Comparison of ENCODE assay signal across 9 cellular contexts in the genomic region with DNA sequence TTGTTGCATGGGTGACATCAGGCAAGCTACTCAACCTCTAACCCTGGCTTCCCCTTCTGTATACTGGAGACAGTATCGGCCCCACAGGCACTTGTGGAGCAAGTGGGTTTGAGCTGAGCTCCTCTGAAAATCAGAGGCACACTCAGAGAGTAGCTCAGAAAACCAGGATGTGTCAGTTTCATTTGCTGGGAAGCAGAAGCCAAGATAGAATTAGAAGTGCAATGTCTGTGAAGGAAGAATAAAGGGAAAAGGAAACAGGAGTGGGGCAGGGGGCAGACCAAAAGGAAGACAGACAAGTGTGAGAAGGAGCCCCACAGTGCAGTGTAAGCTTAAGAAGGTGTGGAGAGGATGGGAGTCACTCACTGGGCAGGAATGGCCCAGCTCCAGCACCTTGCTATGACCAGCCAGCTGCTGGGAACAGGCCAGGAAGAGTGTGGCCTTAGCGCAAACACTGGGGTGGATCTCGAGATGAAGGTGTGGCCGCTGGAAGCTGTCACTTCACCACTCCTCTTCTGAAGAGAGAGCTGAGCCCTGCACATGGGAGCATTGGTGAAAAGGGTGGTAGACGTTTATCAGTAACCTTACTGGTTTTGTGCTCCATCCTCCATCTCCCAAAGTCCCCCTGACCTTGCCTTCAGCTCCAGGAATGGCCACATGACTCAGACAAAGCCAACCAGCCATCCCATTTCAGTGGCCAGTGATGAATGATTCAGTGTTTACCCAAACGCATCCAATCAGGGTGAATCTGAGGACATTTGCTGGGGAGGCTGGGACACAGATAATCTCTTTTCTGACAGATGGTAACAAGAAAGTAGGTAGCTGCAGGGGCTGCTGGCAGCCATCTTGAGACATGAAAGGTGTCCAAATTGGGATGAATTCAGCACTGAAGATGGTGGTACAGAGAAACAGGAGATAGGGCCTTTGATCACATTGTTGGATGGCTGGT.
DNase-seq lines count a peak whose midpoint lies in the region; ATAC-seq and TF ChIP-seq lines count a peak whose summit lies in the region.
"Had no signal": no experiment of that assay in that cellular context is flagged by ENCODE, and none has a peak within 500 bp of the region (broad histone marks: within the 10 kb centered on the region; RNA-seq: fewer than 3 reads in every experiment).

No MANE protein-coding gene starts in this region.

- H3K4me3 ChIP-seq in SK-N-SH (ENCODE audit: low read depth in 2 of 2, low read length in 1 of 2): no peak overlapping the region
- H3K4me3 ChIP-seq in OCI-LY1 (ENCODE audit: low read depth, low read length, poor library complexity, severe bottlenecking): peak overlapping the region; percentile 55
- peak overlapping the region; percentile 79 to 80 for H3K4me3 ChIP-seq in neutrophil (ENCODE audit: low read depth in 1 of 2, low read length in 1 of 2)
- H3K4me3 ChIP-seq in HAP-1: no peak overlapping the region
- H3K4me3 ChIP-seq: lung had no signal

- H3K36me3 Mint-ChIP-seq in dendritic cell treated with granulocyte-macrophage colony-stimulating factor and Interleukin-4, amounts not matched to agents 40 ng/mL and 50 ng/mL, for 4 days (ENCODE audit: low read depth): no peaks in the 10 kb centered on the region

- H3K27ac Mint-ChIP-seq in dendritic cell treated with granulocyte-macrophage colony-stimulating factor and Interleukin-4, amounts not matched to agents 40 ng/mL and 50 ng/mL, for 4 days: no peak overlapping the region

- no peak overlapping the region for H3K27ac ChIP-seq in SK-N-SH (ENCODE audit: low read depth in 2 of 2, low read length in 1 of 2)
- no peak overlapping the region for H3K27ac ChIP-seq in OCI-LY1 (ENCODE audit: low read depth, low read length, poor library complexity, severe bottlenecking)
- H3K27ac ChIP-seq in neutrophil: no peak overlapping the region

- H3F3A ChIP-seq in SK-N-SH (replicated peaks; ENCODE audit: insufficient read depth): no peaks in the 10 kb centered on the region
- no peaks in the 10 kb centered on the region for H3F3A ChIP-seq in OCI-LY1 (ENCODE audit: insufficient read depth, low read length)

- POLR2A ChIA-PET in SK-N-SH (lab: Yijun Ruan, JAX): interaction anchor here (0.8 to 1.6 kb wide), 4 partner anchors 14 to 74 kb away, joined by 3 to 8 read pairs (median 4); no protein-coding TSS in a partner anchor

- DNase-seq in SK-N-SH (no peak), HAP-1 (ENCODE audit: low spot score in 2 of 2) (no peak), NCI-H2171 treated with DMSO at 0.1 percent for 48 hours (lab: John Stamatoyannopoulos, UW) (no peak), KBM-7 (no peak)

- H3K4me1 Mint-ChIP-seq in dendritic cell treated with granulocyte-macrophage colony-stimulating factor and Interleukin-4, amounts not matched to agents 40 ng/mL and 50 ng/mL, for 4 days (ENCODE audit: low read depth): peaks cover 14% of the 10 kb centered on the region

- 84% methylated on average over 6 of the region's 6 CpGs for WGBS in SK-N-SH (ENCODE audit: low lambda C conversion rate)

- CTCF ChIA-PET in SK-N-SH (lab: Yijun Ruan, JAX): interaction anchor here (1.1 to 1.9 kb wide), 6 partner anchors 19 to 1010 kb away, joined by 3 to 5 read pairs (median 4); no protein-coding TSS in a partner anchor

- intact Hi-C loops in dendritic cell treated with granulocyte-macrophage colony-stimulating factor and Interleukin-4, amounts not matched to agents 40 ng/mL and 50 ng/mL, for 4 days (cut with micrococcal nuclease): no loop called here

- in situ Hi-C loops in HAP-1 (cut with MboI; ENCODE audit: low sequenced_read_pairs): no loop called here
- in situ Hi-C loops in KBM-7 (cut with MboI; ENCODE audit: low pct_unique_long_range_greater_than_20kb, low sequenced_read_pairs): no loop called here

- no peak overlapping the region for H3K4me2 ChIP-seq in SK-N-SH
- H3K4me2 ChIP-seq in OCI-LY1 (ENCODE audit: low read length): peak overlapping the region; percentile 76; the same call in 1 of the 2 replicates

- H3K27me3 Mint-ChIP-seq in dendritic cell treated with granulocyte-macrophage colony-stimulating factor and Interleukin-4, amounts not matched to agents 40 ng/mL and 50 ng/mL, for 4 days: peaks cover 58% of the 10 kb centered on the region

- H2AFZ ChIP-seq in SK-N-SH (ENCODE audit: low read depth) (no peak overlapping the region), OCI-LY1 (ENCODE audit: low read length) (no peak overlapping the region)

- TF ChIP-seq RAD21 in SK-N-SH (IDR thresholded peaks at IDR 0.05; ENCODE audit: low read length): no peak

- no peaks in the 10 kb centered on the region for H3K79me2 ChIP-seq in SK-N-SH (ENCODE audit: insufficient read depth)
- H3K79me2 ChIP-seq in OCI-LY1 (ENCODE audit: insufficient read depth, low read length): no peaks in the 10 kb centered on the region

- H3K9me3 ChIP-seq in SK-N-SH (no peaks in the 10 kb centered on the region), OCI-LY1 (ENCODE audit: low read length) (no peaks in the 10 kb centered on the region; the same call in 1 of the 2 replicates), neutrophil (no peaks in the 10 kb centered on the region), HAP-1 (no peaks in the 10 kb centered on the region)

- TF ChIP-seq EP300 in SK-N-SH (IDR thresholded peaks at IDR 0.05; ENCODE audit: borderline replicate concordance in 1 of 2, low read depth in 1 of 2, low read length in 1 of 2): no peak

- H4K20me1 ChIP-seq in SK-N-SH (ENCODE audit: insufficient read depth) (no peaks in the 10 kb centered on the region), OCI-LY1 (ENCODE audit: insufficient read depth, low read length) (no peaks in the 10 kb centered on the region)

- no peak for TF ChIP-seq CTCF in SK-N-SH (IDR thresholded peaks at IDR 0.05)
- TF ChIP-seq CTCF in OCI-LY1 (IDR thresholded peaks at IDR 0.05; ENCODE audit: low read length): no peak
- TF ChIP-seq CTCF in neutrophil (IDR thresholded peaks at IDR 0.05): no peak

- H3K4me3 Mint-ChIP-seq in dendritic cell treated with granulocyte-macrophage colony-stimulating factor and Interleukin-4, amounts not matched to agents 40 ng/mL and 50 ng/mL, for 4 days: peak overlapping the region; percentile 63

- H3K4me1 ChIP-seq in SK-N-SH (ENCODE audit: control insufficient read depth in 1 of 2, insufficient read depth in 2 of 2, low read depth in 1 of 2, low read length in 1 of 2): peaks cover 0 to 14% of the 10 kb centered on the region in 2 experiments; a peak in 1 of 4 replicates
- peaks cover 12% of the 10 kb centered on the region for H3K4me1 ChIP-seq in OCI-LY1 (ENCODE audit: insufficient read depth, low read length, severe bottlenecking)
- H3K4me1 ChIP-seq in neutrophil (ENCODE audit: control insufficient read depth in 1 of 2, insufficient read depth in 1 of 2, low read depth in 1 of 2, low read length in 1 of 2): peaks cover 15 to 16% of the 10 kb centered on the region in 2 experiments
- no peaks in the 10 kb centered on the region for H3K4me1 ChIP-seq in HAP-1

- H3K27me3 ChIP-seq in SK-N-SH (ENCODE audit: insufficient read depth): no peaks in the 10 kb centered on the region
- H3K27me3 ChIP-seq in OCI-LY1 (ENCODE audit: insufficient read depth, low read length): no peaks in the 10 kb centered on the region; the same call in 1 of the 2 replicates
- peaks cover 39% of the 10 kb centered on the region for H3K27me3 ChIP-seq in neutrophil
- H3K27me3 ChIP-seq in HAP-1 (ENCODE audit: low read depth): no peaks in the 10 kb centered on the region

- H3K9ac ChIP-seq in SK-N-SH (no peak overlapping the region), OCI-LY1 (ENCODE audit: low read length) (no peak overlapping the region; the same call in 1 of the 2 replicates)

- no peaks in the 10 kb centered on the region for H3K36me3 ChIP-seq in SK-N-SH (replicated peaks in 1 of 2; ENCODE audit: control insufficient read depth in 1 of 2, insufficient read depth in 2 of 2, low read length in 1 of 2)
- H3K36me3 ChIP-seq in OCI-LY1 (ENCODE audit: insufficient read depth, low read length): no peaks in the 10 kb centered on the region
- H3K36me3 ChIP-seq in neutrophil: no peaks in the 10 kb centered on the region
- no peaks in the 10 kb centered on the region for H3K36me3 ChIP-seq in HAP-1 (replicated peaks)

- 0 out of 3 replicates have a peak, but pooled peaks have one; percentile 14 for ATAC-seq in SK-N-SH treated with all-trans-retinoic acid at 6 μM for 48 hours

- H3K9me3 Mint-ChIP-seq in dendritic cell treated with granulocyte-macrophage colony-stimulating factor and Interleukin-4, amounts not matched to agents 40 ng/mL and 50 ng/mL, for 4 days: peaks cover 7% of the 10 kb centered on the region

- H3K9me2 ChIP-seq in SK-N-SH: no peaks in the 10 kb centered on the region
- no peaks in the 10 kb centered on the region for H3K9me2 ChIP-seq in OCI-LY1 (ENCODE audit: low read depth, low read length)

TF ChIP-seq in SK-N-SH treated with all-trans-retinoic acid at 6 μM for 48 hours, 23 proteins besides CTCF, POLR2A, EP300 and RAD21 (continues in another document):
- TF ChIP-seq ZNF8 (CRISPR knock-in tag; IDR thresholded peaks at IDR 0.05) (no peak), TOX (CRISPR knock-in tag; IDR thresholded peaks at IDR 0.05; ENCODE audit: borderline replicate concordance) (no peak), ZFP30 (CRISPR knock-in tag; IDR thresholded peaks at IDR 0.05) (no peak), ZC3H10 (CRISPR knock-in tag; IDR thresholded peaks at IDR 0.05) (no peak), ESRRG (CRISPR knock-in tag; IDR thresholded peaks at IDR 0.05) (no peak), BACH2 (CRISPR knock-in tag; IDR thresholded peaks at IDR 0.05; ENCODE audit: borderline replicate concordance) (no peak), ISL1 (CRISPR knock-in tag; IDR thresholded peaks at IDR 0.05) (no peak), CSDC2 (CRISPR knock-in tag; IDR thresholded peaks at IDR 0.05) (no peak), ZNF70 (CRISPR knock-in tag; IDR thresholded peaks at IDR 0.05) (no peak), ZFP3 (CRISPR knock-in tag; IDR thresholded peaks at IDR 0.05) (no peak)

TF ChIP-seq in SK-N-SH, 30 proteins besides CTCF, POLR2A, EP300 and RAD21 (continues in another document):
- TF ChIP-seq RXRA (IDR thresholded peaks at IDR 0.05; ENCODE audit: borderline replicate concordance, low read depth) (no peak), TEAD4 (IDR thresholded peaks at IDR 0.05; ENCODE audit: borderline replicate concordance, insufficient read depth) (no peak), POLR2AphosphoS5 (IDR thresholded peaks at IDR 0.05; ENCODE audit: low read depth, low read length) (no peak)

Comparison
In these comparisons a context has a peak if more than half of its experiments do, and no peak if none do; other contexts are left out.
1. H3K4me3 ChIP-seq: peak in OCI-LY1 (single experiment) and neutrophil (2 of 2); none in SK-N-SH (0 of 2) and HAP-1 (single experiment).